Comparison of ENCODE assay signal across 30 cellular contexts in the genomic region with DNA sequence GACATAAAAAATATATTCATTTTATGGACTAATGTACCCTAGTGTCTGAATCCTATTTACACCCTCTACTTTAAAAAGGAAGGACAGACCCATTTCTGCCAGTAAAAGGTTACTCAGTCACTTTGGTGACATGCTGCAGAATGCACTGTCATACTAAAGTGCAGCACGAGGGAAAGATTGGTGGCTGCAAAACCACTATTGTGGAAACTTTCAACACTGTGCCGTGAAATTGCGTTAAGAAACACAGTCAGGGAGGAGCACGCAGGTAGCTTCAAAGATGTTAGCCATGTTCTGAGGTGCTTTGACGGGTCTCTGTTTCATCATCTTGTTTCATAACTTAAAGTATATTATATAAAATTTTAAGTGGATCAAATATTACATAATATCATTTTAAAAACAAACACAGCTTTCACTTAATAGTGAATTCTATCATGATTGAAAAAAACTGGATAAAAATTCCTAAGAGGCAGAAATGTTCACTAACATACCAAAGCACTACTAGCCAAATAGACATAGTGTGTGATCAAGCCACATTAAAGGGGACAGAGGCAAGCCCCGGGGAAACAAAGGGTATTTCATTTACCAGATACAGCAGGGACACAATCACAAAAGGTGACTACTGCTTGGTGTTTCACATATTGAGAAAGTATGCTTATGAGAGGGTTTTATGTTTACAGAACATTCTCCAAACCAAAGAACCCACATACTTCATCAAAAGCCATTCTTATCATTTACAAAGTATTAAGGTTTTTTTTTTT.
DNase-seq lines count a peak whose midpoint lies in the region; ATAC-seq and TF ChIP-seq lines count a peak whose summit lies in the region.
"Had no signal": no experiment of that assay in that cellular context is flagged by ENCODE, and none has a peak within 500 bp of the region (broad histone marks: within the 10 kb centered on the region; RNA-seq: fewer than 3 reads in every experiment).

No MANE protein-coding gene starts in this region.

- peaks cover 32% of the 10 kb centered on the region for H3K4me1 ChIP-seq in A673 (ENCODE audit: insufficient read depth, low read length, poor library complexity, severe bottlenecking)
- H3K4me1 ChIP-seq in mesenchymal stem cell (ENCODE audit: control insufficient read depth, insufficient read depth, low read depth, low read length): peaks cover 1% of the 10 kb centered on the region
- no peaks in the 10 kb centered on the region for H3K4me1 ChIP-seq in esophagus squamous epithelium
- H3K4me1 ChIP-seq in SK-N-SH (ENCODE audit: control insufficient read depth in 1 of 2, insufficient read depth in 2 of 2, low read depth in 1 of 2, low read length in 1 of 2): no peaks in the 10 kb centered on the region
- H3K4me1 ChIP-seq: adrenal gland, colonic mucosa, lower lobe of right lung, uterus had no signal

- WGBS in mesenchymal stem cell: 23% methylated on average over 2 of the region's 6 CpGs
- WGBS in esophagus squamous epithelium, 2 donors: 60 to 61% methylated on average over 6 of the region's 6 CpGs
- WGBS in SK-N-SH (ENCODE audit: low lambda C conversion rate): 62% methylated on average over 6 of the region's 6 CpGs

- peak overlapping the region in 1 of 2 experiments; percentile 72 for H3K23ac ChIP-seq in mesenchymal stem cell (ENCODE audit: low read length in 2 of 2)

- BruUV-seq in A673 (replicated peaks; lab: Mats Ljungman, UMichigan): no TSS peak

- no peaks in the 10 kb centered on the region for H3K9me2 ChIP-seq in SK-N-SH

- H2BK5ac ChIP-seq in mesenchymal stem cell (ENCODE audit: low read depth, low read length, poor library complexity, severe bottlenecking): no peak overlapping the region

- H3K36me3 Mint-ChIP-seq in WTC11: no peaks in the 10 kb centered on the region
- H3K36me3 Mint-ChIP-seq: CD4-positive, alpha-beta memory T cell; stimulated activated naive B cell treated with anti-CD40 and anti-IgM and Interleukin-4, amounts not matched to agents 10 μg/mL and 1 μg/mL and 100 μg/mL, for 72 hours had no signal

- H3K4me2 ChIP-seq in mesenchymal stem cell (ENCODE audit: low read length, poor library complexity, severe bottlenecking) (no peak overlapping the region), SK-N-SH (no peak overlapping the region)

- intact Hi-C loops in A673 (cut with micrococcal nuclease; ENCODE audit: unreplicated experiment) (no loop called here), esophagus squamous epithelium (cut with DNase I) (no loop called here)

- peak overlapping the region in 1 of 2 experiments; percentile 30 for H3K4ac ChIP-seq in mesenchymal stem cell (ENCODE audit: low read depth in 1 of 2, low read length in 2 of 2)

- H2BK15ac ChIP-seq in mesenchymal stem cell (ENCODE audit: low read depth, poor library complexity, severe bottlenecking): no peak overlapping the region

- H3K27ac ChIP-seq in A673 (ENCODE audit: low read depth, low read length, poor library complexity, severe bottlenecking) (no peak overlapping the region), mesenchymal stem cell (ENCODE audit: low read length, poor library complexity, severe bottlenecking) (no peak overlapping the region), esophagus squamous epithelium (no peak overlapping the region), SK-N-SH (ENCODE audit: low read depth in 2 of 2, low read length in 1 of 2) (no peak overlapping the region)
- H3K27ac ChIP-seq: adrenal gland, colonic mucosa, epithelial cell of prostate, GM23248, lower lobe of right lung, sigmoid colon, uterus had no signal

- no peaks in the 10 kb centered on the region for H3F3A ChIP-seq in SK-N-SH (replicated peaks; ENCODE audit: insufficient read depth)

- H4K91ac ChIP-seq in mesenchymal stem cell (ENCODE audit: low read length): no peak overlapping the region

- H3K27me3 ChIP-seq in A673 (replicated peaks; ENCODE audit: insufficient read depth, low read depth, low read length, poor library complexity): no peaks in the 10 kb centered on the region
- H3K27me3 ChIP-seq in mesenchymal stem cell (ENCODE audit: control insufficient read depth in 1 of 2, insufficient read depth in 1 of 2, low read length in 2 of 2): no peaks in the 10 kb centered on the region
- H3K27me3 ChIP-seq in esophagus squamous epithelium: no peaks in the 10 kb centered on the region
- H3K27me3 ChIP-seq in SK-N-SH (ENCODE audit: insufficient read depth): no peaks in the 10 kb centered on the region
- H3K27me3 ChIP-seq: adrenal gland, colonic mucosa, sigmoid colon, uterus had no signal

- DNase-seq in A673 (ENCODE audit: low spot score) (peak; percentile 29), NB4 (ENCODE audit: low read depth) (peak; percentile 27), WTC11 (ENCODE audit: low spot score) (no peak), mesenchymal stem cell (peak; percentile 6), esophagus squamous epithelium (lab: John Stamatoyannopoulos, UW) (no peak), NK-92 (lab: John Stamatoyannopoulos, UW; ENCODE audit: unreplicated experiment) (no peak), SK-N-SH (no peak)
- DNase-seq: 8988T; activated CD4-positive, alpha-beta T cell treated with anti-CD3 and anti-CD28 coated beads, Interleukin-2, amount 50 U/mL, for 1 hour; activated naive CD4-positive, alpha-beta T cell treated with Interleukin-2 at 50 U/mL for 16 hours; activated T-cell treated with anti-CD3 and anti-CD28 coated beads, Interleukin-2, amount 50 U/mL, for 48 hours; adrenal gland; CD4-positive, alpha-beta memory T cell; colonic mucosa; effector CD8-positive, alpha-beta T cell; EL; glutamatergic neuron; GM23248; lower lobe of right lung; NCI-H2029; SHP77; sigmoid colon; stimulated activated naive B cell treated with anti-CD40 and anti-IgM and Interleukin-4, amounts not matched to agents 10 μg/mL and 1 μg/mL and 100 μg/mL, for 72 hours; SW 1271; T1000; uterus had no signal

- CTCF ChIA-PET in A673 (lab: Charles Lee): no interaction called here
- CTCF ChIA-PET in WTC11 (lab: Charles Lee): no interaction called here
- CTCF ChIA-PET in SK-N-SH (lab: Yijun Ruan, JAX): interaction anchor here (1.1 kb wide), 1 partner anchor 10 kb away, joined by 3 read pairs; no protein-coding TSS in a partner anchor

- no peak for TF ChIP-seq CTCF in A673 (conservative IDR thresholded peaks at IDR 0.05; ENCODE audit: low read depth, low read length)
- no peak for TF ChIP-seq CTCF in NB4 (IDR thresholded peaks at IDR 0.05; ENCODE audit: low read depth, low read length)
- TF ChIP-seq CTCF in WTC11 (IDR thresholded peaks at IDR 0.05): no peak
- no peak for TF ChIP-seq CTCF in esophagus squamous epithelium (IDR thresholded peaks at IDR 0.05)
- TF ChIP-seq CTCF in SK-N-SH (IDR thresholded peaks at IDR 0.05): no peak

- no peaks in the 10 kb centered on the region for H3K9me3 Mint-ChIP-seq in WTC11
- H3K9me3 Mint-ChIP-seq: nephron; stimulated activated naive B cell treated with anti-CD40 and anti-IgM and Interleukin-4, amounts not matched to agents 10 μg/mL and 1 μg/mL and 100 μg/mL, for 72 hours had no signal

- H3K4me3 Mint-ChIP-seq in WTC11: no peak overlapping the region
- H3K4me3 Mint-ChIP-seq: CD4-positive, alpha-beta memory T cell; nephron; stimulated activated naive B cell treated with anti-CD40 and anti-IgM and Interleukin-4, amounts not matched to agents 10 μg/mL and 1 μg/mL and 100 μg/mL, for 72 hours had no signal

- no peaks in the 10 kb centered on the region for H3K79me2 ChIP-seq in SK-N-SH (ENCODE audit: insufficient read depth)

- TF ChIP-seq EP300 in SK-N-SH (IDR thresholded peaks at IDR 0.05; ENCODE audit: borderline replicate concordance in 1 of 2, low read depth in 1 of 2, low read length in 1 of 2): no peak

- H2BK12ac ChIP-seq in mesenchymal stem cell (ENCODE audit: low read length in 2 of 2): no peak overlapping the region

- TF ChIP-seq POLR2A in NB4 (IDR thresholded peaks at IDR 0.05; ENCODE audit: extremely low read depth, insufficient read length): no peak
- no peak for TF ChIP-seq POLR2A in esophagus squamous epithelium (IDR thresholded peaks at IDR 0.05)

- H3K79me1 ChIP-seq in mesenchymal stem cell (replicated peaks; ENCODE audit: low read length, poor library complexity, severe bottlenecking): no peaks in the 10 kb centered on the region

- H4K8ac ChIP-seq in mesenchymal stem cell (ENCODE audit: low read length): no peak overlapping the region

- H2AK5ac ChIP-seq in mesenchymal stem cell (ENCODE audit: low read length, severe bottlenecking): no peak overlapping the region

- H3K27ac Mint-ChIP-seq in WTC11: peak overlapping the region; percentile 25; the same call in 1 of the 2 replicates
- H3K27ac Mint-ChIP-seq: CD4-positive, alpha-beta memory T cell; nephron; stimulated activated naive B cell treated with anti-CD40 and anti-IgM and Interleukin-4, amounts not matched to agents 10 μg/mL and 1 μg/mL and 100 μg/mL, for 72 hours had no signal

- H3K9me3 ChIP-seq in A673 (ENCODE audit: low read depth, low read length, poor library complexity, severe bottlenecking): no peaks in the 10 kb centered on the region
- no peaks in the 10 kb centered on the region for H3K9me3 ChIP-seq in mesenchymal stem cell (ENCODE audit: control insufficient read depth, low read length)
- H3K9me3 ChIP-seq in esophagus squamous epithelium: no peaks in the 10 kb centered on the region
- 0 out of 2 replicates have a peak, but pooled peaks cover 3% of the 10 kb centered on the region for H3K9me3 ChIP-seq in SK-N-SH
- H3K9me3 ChIP-seq: adrenal gland, colonic mucosa, lower lobe of right lung, sigmoid colon, uterus had no signal

- no peak overlapping the region for H3K9ac ChIP-seq in mesenchymal stem cell (ENCODE audit: low read length)
- H3K9ac ChIP-seq in SK-N-SH: no peak overlapping the region
- H3K9ac ChIP-seq: GM23248 had no signal

- H3K4me1 Mint-ChIP-seq in WTC11: peaks cover 43% of the 10 kb centered on the region
- H3K4me1 Mint-ChIP-seq: CD4-positive, alpha-beta memory T cell; nephron; stimulated activated naive B cell treated with anti-CD40 and anti-IgM and Interleukin-4, amounts not matched to agents 10 μg/mL and 1 μg/mL and 100 μg/mL, for 72 hours had no signal

- ATAC-seq in WTC11 (no peak), GM21786 (IDR thresholded peaks at IDR 0.05; ENCODE audit: unreplicated experiment) (no peak)
- ATAC-seq: Panc1; stimulated activated naive B cell treated with anti-CD40 and anti-IgM and Interleukin-4, amounts not matched to agents 10 μg/mL and 1 μg/mL and 100 μg/mL, for 72 hours had no signal

- H3K18ac ChIP-seq in mesenchymal stem cell (ENCODE audit: low read depth in 1 of 2, low read length in 2 of 2): no peak overlapping the region

- H2AFZ ChIP-seq in mesenchymal stem cell (ENCODE audit: low read depth, low read length) (no peak overlapping the region), SK-N-SH (ENCODE audit: low read depth) (no peak overlapping the region)
- H2AFZ ChIP-seq: GM23248 had no signal

- H3K27me3 Mint-ChIP-seq in WTC11 (ENCODE audit: low read depth): no peaks in the 10 kb centered on the region
- H3K27me3 Mint-ChIP-seq: CD4-positive, alpha-beta memory T cell; stimulated activated naive B cell treated with anti-CD40 and anti-IgM and Interleukin-4, amounts not matched to agents 10 μg/mL and 1 μg/mL and 100 μg/mL, for 72 hours had no signal

- no peak overlapping the region for H2BK120ac ChIP-seq in mesenchymal stem cell (ENCODE audit: low read depth, low read length)

- no peak for TF ChIP-seq RAD21 in SK-N-SH (IDR thresholded peaks at IDR 0.05; ENCODE audit: low read length)

- no peak overlapping the region for H3K14ac ChIP-seq in mesenchymal stem cell (ENCODE audit: low read length in 2 of 2)

- no peaks in the 10 kb centered on the region for H4K20me1 ChIP-seq in SK-N-SH (ENCODE audit: insufficient read depth)

- H3K36me3 ChIP-seq in A673 (ENCODE audit: insufficient read depth, low read length, poor library complexity, severe bottlenecking) (no peaks in the 10 kb centered on the region), mesenchymal stem cell (ENCODE audit: control insufficient read depth in 1 of 2, insufficient read depth in 2 of 2, low read depth in 1 of 2, low read length in 2 of 2) (no peaks in the 10 kb centered on the region), esophagus squamous epithelium (no peaks in the 10 kb centered on the region), SK-N-SH (replicated peaks in 1 of 2; ENCODE audit: control insufficient read depth in 1 of 2, insufficient read depth in 2 of 2, low read length in 1 of 2) (no peaks in the 10 kb centered on the region)
- H3K36me3 ChIP-seq: adrenal gland, colonic mucosa, lower lobe of right lung, sigmoid colon, uterus had no signal

- no peak overlapping the region for H3K4me3 ChIP-seq in A673 (ENCODE audit: low read depth, low read length, poor library complexity, severe bottlenecking)
- H3K4me3 ChIP-seq in NB4 (ENCODE audit: low read depth, low read length): no peak overlapping the region
- H3K4me3 ChIP-seq in mesenchymal stem cell (ENCODE audit: insufficient read depth in 1 of 2, low read depth in 1 of 2, low read length in 2 of 2): no peak overlapping the region
- H3K4me3 ChIP-seq in esophagus squamous epithelium: no peak overlapping the region
- no peak overlapping the region for H3K4me3 ChIP-seq in SK-N-SH (ENCODE audit: low read depth in 2 of 2, low read length in 1 of 2)
- H3K4me3 ChIP-seq: adrenal gland, colonic mucosa, GM23248, lower lobe of right lung, sigmoid colon, uterus had no signal

- POLR2A ChIA-PET in A673 (lab: Charles Lee; ENCODE audit: low non-redundant PET) (no interaction called here), WTC11 (lab: Charles Lee) (no interaction called here), SK-N-SH (lab: Yijun Ruan, JAX) (no interaction called here)

Comparison
In these comparisons a context has a peak if more than half of its experiments do, and no peak if none do; other contexts are left out.
1. DNase-seq: peak in A673 (single experiment), NB4 (single experiment) and mesenchymal stem cell (single experiment); none in WTC11 (single experiment), esophagus squamous epithelium (single experiment), NK-92 (single experiment) and SK-N-SH (single experiment).